In the genomic region with DNA sequence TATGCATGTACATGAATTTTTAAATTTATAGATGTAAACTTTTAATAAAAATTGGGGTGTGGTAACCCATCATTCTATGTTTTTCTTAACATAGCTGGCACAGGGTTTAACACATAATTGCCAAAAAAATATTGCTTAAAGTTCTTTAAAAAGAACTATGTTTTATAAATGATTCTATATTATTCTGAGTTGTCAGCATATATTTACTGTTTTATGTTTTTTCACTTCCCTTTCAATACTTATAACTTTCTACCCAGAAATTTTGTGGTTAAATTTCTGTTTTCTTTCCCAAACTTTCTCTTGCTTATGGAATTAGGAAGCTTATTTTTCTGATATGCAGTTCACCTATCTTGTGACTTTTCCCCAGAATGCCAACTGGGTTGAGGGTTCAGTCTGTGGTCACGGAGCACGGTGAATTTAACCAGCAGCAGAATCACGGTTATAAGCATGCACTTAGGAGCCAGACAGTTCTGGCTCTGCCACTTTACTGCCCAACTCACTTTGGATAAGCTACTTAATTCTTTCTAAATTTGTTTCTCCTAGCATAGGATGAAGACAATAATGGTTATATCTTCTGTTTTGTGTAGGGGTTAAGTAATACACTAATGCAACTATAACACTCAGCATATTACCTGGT, we compare ENCODE assay signal across 21 cellular contexts. TPM values are rescaled to one million over a fixed set of nuclear protein-coding genes. Genes with fewer than 3 reads are reported as not detected.
"Had no signal": no experiment of that assay in that cellular context is flagged by ENCODE, and none has a peak within 500 bp of the region (broad histone marks: within the 10 kb centered on the region; RNA-seq: fewer than 3 reads in every experiment).

No MANE protein-coding gene starts in this region.

RNA-seq across cellular contexts. Expression of gene GNG11, which starts 6.2 kb away (rescaled TPM):
- total RNA-seq: activated CD8-positive, alpha-beta T cell treated with anti-CD3 and anti-CD28 coated beads for 36 hours; activated T-helper 17 cell treated with anti-CD3 and anti-CD28 coated beads, Interleukin-2, amount 50 U/mL, for 72 hours; T-helper 2 cell treated with Interferon-gamma antibody and Interleukin-4, amounts not matched to agents 100 ng/mL and 5 ng/mL, for 36 hours had no signal

RNA-seq across cellular contexts. Expression of gene GNGT1, which starts 9.0 kb away (rescaled TPM):
- total RNA-seq: activated B cell treated with CpG ODN at 0.5 μM for 24 hours; activated CD8-positive, alpha-beta T cell treated with anti-CD3 and anti-CD28 coated beads for 36 hours; activated T-cell treated with anti-CD3 and anti-CD28 coated beads, Interleukin-2, amount 50 U/mL, for 4 hours; activated T-helper 17 cell treated with anti-CD3 and anti-CD28 coated beads, Interleukin-2, amount 50 U/mL, for 72 hours; breast epithelium; dermis blood vessel endothelial cell; epithelial cell of proximal tubule; gastroesophageal sphincter; hepatocyte; lower lobe of right lung; mononuclear cell; natural killer cell; occipital lobe; pulmonary artery endothelial cell; right atrium auricular region; skeletal muscle tissue; subcutaneous adipose tissue; T-cell; T-helper 2 cell treated with Interferon-gamma antibody and Interleukin-4, amounts not matched to agents 100 ng/mL and 5 ng/mL, for 36 hours; thoracic aorta; vagina had no signal

RNA-seq across cellular contexts. Expression of gene TFPI2, which starts 24.8 kb away (rescaled TPM):
- total RNA-seq: activated CD8-positive, alpha-beta T cell treated with anti-CD3 and anti-CD28 coated beads for 36 hours; mononuclear cell; natural killer cell; T-helper 2 cell treated with Interferon-gamma antibody and Interleukin-4, amounts not matched to agents 100 ng/mL and 5 ng/mL, for 36 hours had no signal
